ENCODE assay signal across 1 cellular context in genomic region chr2:231583982-231584381, GRCh38.
TF ChIP-seq lines count a peak whose summit lies in the region.

No MANE protein-coding gene starts in this region.

TF ChIP-seq in WTC11, 78 proteins besides CTCF, POLR2A, EP300 and RAD21:
- TF ChIP-seq ZNF423 (CRISPR knock-in tag; IDR thresholded peaks at IDR 0.05), result peak; percentile 78; the same call in 1 of the 2 replicates
- TF ChIP-seq OVOL2 (CRISPR knock-in tag; IDR thresholded peaks at IDR 0.05; ENCODE audit: borderline replicate concordance), result no peak
- TF ChIP-seq STAT6 (CRISPR knock-in tag; conservative IDR thresholded peaks at IDR 0.05; ENCODE audit: low read depth), result 0 out of 2 replicates have a peak, but pooled peaks have one; percentile 59
- peak; percentile 95 for TF ChIP-seq ZNF121 (CRISPR knock-in tag; IDR thresholded peaks at IDR 0.05)
